Comparison of ENCODE assay signal across 8 cellular contexts in genomic region chr2:87515226-87515625, GRCh38.
DNase-seq lines count a peak whose midpoint lies in the region; ATAC-seq and TF ChIP-seq lines count a peak whose summit lies in the region.
"Not testable (repeated sequence)": the region's sequence is repeated elsewhere in the genome, so short reads cannot be mapped to it uniquely, and the experiment has no call there.

No MANE protein-coding gene starts in this region.

- DNase-seq in CD8-positive, alpha-beta T cell; activated CD8-positive, alpha-beta T cell treated with anti-CD3 and anti-CD28 coated beads for 36 hours; chondrocyte (ENCODE audit: low spot score); natural killer cell treated with Interleukin-12 subunit alpha and Interleukin-12 subunit beta and Interleukin-15 and Interleukin-18, amount 100 ng/mL, for 72 hours (ENCODE audit: low spot score): not testable (repeated sequence)
- peak in 17 of 34 experiments; percentile 9 to 67 (median 21) for DNase-seq in T-cell
- peak; percentile 38 for DNase-seq in activated naive CD4-positive, alpha-beta T cell treated with anti-CD3 and anti-CD28 coated beads, Interleukin-2, amount 10 ng/mL, durations not matched to agents 7 days and 5 days

- H3K9me3 Mint-ChIP-seq in CD8-positive, alpha-beta T cell; IgD-negative memory B cell; T-cell; activated CD8-positive, alpha-beta T cell treated with anti-CD3 and anti-CD28 coated beads for 36 hours; activated naive CD4-positive, alpha-beta T cell treated with anti-CD3 and anti-CD28 coated beads, Interleukin-2, amount 10 ng/mL, durations not matched to agents 7 days and 5 days; chondrocyte (ENCODE audit: low read depth); natural killer cell treated with Interleukin-12 subunit alpha and Interleukin-12 subunit beta and Interleukin-15 and Interleukin-18, amount 100 ng/mL, for 72 hours; stimulated activated naive CD8-positive, alpha-beta T cell treated with anti-CD3 and anti-CD28 coated beads, Interleukin-15, Interleukin-2, amounts not matched to agents 100 ng/mL and 50 ng/mL, for 24 hours: not testable (repeated sequence)

- POLR2A ChIA-PET in CD8-positive, alpha-beta T cell (lab: Charles Lee); T-cell (lab: Charles Lee); activated CD8-positive, alpha-beta T cell treated with anti-CD3 and anti-CD28 coated beads for 36 hours (lab: Charles Lee): not testable (repeated sequence)

- peak overlapping the region; percentile 38 for H3K4me3 Mint-ChIP-seq in CD8-positive, alpha-beta T cell
- peak overlapping the region; percentile 27 to 93 (median 88) for H3K4me3 Mint-ChIP-seq in IgD-negative memory B cell
- H3K4me3 Mint-ChIP-seq in T-cell: peak overlapping the region in 1 of 3 donors; percentile 69
- not testable (repeated sequence) for H3K4me3 Mint-ChIP-seq in activated CD8-positive, alpha-beta T cell treated with anti-CD3 and anti-CD28 coated beads for 36 hours; chondrocyte (ENCODE audit: unreplicated experiment)
- peak overlapping the region; percentile 37 for H3K4me3 Mint-ChIP-seq in activated naive CD4-positive, alpha-beta T cell treated with anti-CD3 and anti-CD28 coated beads, Interleukin-2, amount 10 ng/mL, durations not matched to agents 7 days and 5 days
- peak overlapping the region; percentile 82 for H3K4me3 Mint-ChIP-seq in natural killer cell treated with Interleukin-12 subunit alpha and Interleukin-12 subunit beta and Interleukin-15 and Interleukin-18, amount 100 ng/mL, for 72 hours
- H3K4me3 Mint-ChIP-seq in stimulated activated naive CD8-positive, alpha-beta T cell treated with anti-CD3 and anti-CD28 coated beads, Interleukin-15, Interleukin-2, amounts not matched to agents 100 ng/mL and 50 ng/mL, for 24 hours: peak overlapping the region; percentile 67

- not testable (repeated sequence) for H3K9me3 ChIP-seq in CD8-positive, alpha-beta T cell (ENCODE audit: low read length)

- TF ChIP-seq CTCF in CD8-positive, alpha-beta T cell (IDR thresholded peaks at IDR 0.05); activated CD8-positive, alpha-beta T cell treated with anti-CD3 and anti-CD28 coated beads for 36 hours (IDR thresholded peaks at IDR 0.05); chondrocyte (IDR thresholded peaks at IDR 0.05): not testable (repeated sequence)

- H3K4me3 ChIP-seq in CD8-positive, alpha-beta T cell (ENCODE audit: low read depth, low read length): not testable (repeated sequence)

- H3K4me1 ChIP-seq in CD8-positive, alpha-beta T cell (ENCODE audit: insufficient read depth, low read length): not testable (repeated sequence)

- CTCF ChIA-PET in CD8-positive, alpha-beta T cell (lab: Charles Lee); T-cell (lab: Charles Lee); activated CD8-positive, alpha-beta T cell treated with anti-CD3 and anti-CD28 coated beads for 36 hours (lab: Charles Lee); activated naive CD4-positive, alpha-beta T cell treated with anti-CD3 and anti-CD28 coated beads, Interleukin-2, amount 10 ng/mL, durations not matched to agents 7 days and 5 days (lab: Charles Lee): not testable (repeated sequence)

- H3K27ac Mint-ChIP-seq in CD8-positive, alpha-beta T cell: peak overlapping the region; percentile 89
- peak overlapping the region; percentile 91 to 99 (median 97) for H3K27ac Mint-ChIP-seq in IgD-negative memory B cell
- peak overlapping the region; percentile 86 to 99 for H3K27ac Mint-ChIP-seq in T-cell
- H3K27ac Mint-ChIP-seq in activated CD8-positive, alpha-beta T cell treated with anti-CD3 and anti-CD28 coated beads for 36 hours: peak overlapping the region; percentile 91
- peak overlapping the region; percentile 95 for H3K27ac Mint-ChIP-seq in activated naive CD4-positive, alpha-beta T cell treated with anti-CD3 and anti-CD28 coated beads, Interleukin-2, amount 10 ng/mL, durations not matched to agents 7 days and 5 days
- peak overlapping the region; percentile 45 for H3K27ac Mint-ChIP-seq in chondrocyte (ENCODE audit: unreplicated experiment)
- H3K27ac Mint-ChIP-seq in natural killer cell treated with Interleukin-12 subunit alpha and Interleukin-12 subunit beta and Interleukin-15 and Interleukin-18, amount 100 ng/mL, for 72 hours: peak overlapping the region; percentile 83 to 89
- H3K27ac Mint-ChIP-seq in stimulated activated naive CD8-positive, alpha-beta T cell treated with anti-CD3 and anti-CD28 coated beads, Interleukin-15, Interleukin-2, amounts not matched to agents 100 ng/mL and 50 ng/mL, for 24 hours: peak overlapping the region; percentile 96

- not testable (repeated sequence) for H3K27ac ChIP-seq in CD8-positive, alpha-beta T cell (ENCODE audit: low read depth, low read length)

- peaks cover 18% of the 10 kb centered on the region for H3K4me1 Mint-ChIP-seq in CD8-positive, alpha-beta T cell (ENCODE audit: low read depth)
- H3K4me1 Mint-ChIP-seq in IgD-negative memory B cell: peaks cover 14 to 20% (median 17%) of the 10 kb centered on the region in 3 donors
- peaks cover 3 to 42% (median 19%) of the 10 kb centered on the region in 3 donors for H3K4me1 Mint-ChIP-seq in T-cell
- H3K4me1 Mint-ChIP-seq in activated CD8-positive, alpha-beta T cell treated with anti-CD3 and anti-CD28 coated beads for 36 hours (ENCODE audit: low read depth): peaks cover 23% of the 10 kb centered on the region
- peaks cover 26% of the 10 kb centered on the region for H3K4me1 Mint-ChIP-seq in activated naive CD4-positive, alpha-beta T cell treated with anti-CD3 and anti-CD28 coated beads, Interleukin-2, amount 10 ng/mL, durations not matched to agents 7 days and 5 days
- peaks cover 25% of the 10 kb centered on the region for H3K4me1 Mint-ChIP-seq in chondrocyte (ENCODE audit: low read depth)
- H3K4me1 Mint-ChIP-seq in natural killer cell treated with Interleukin-12 subunit alpha and Interleukin-12 subunit beta and Interleukin-15 and Interleukin-18, amount 100 ng/mL, for 72 hours (ENCODE audit: low read depth in 2 of 2): peaks cover 10 to 18% of the 10 kb centered on the region in 2 donors
- peaks cover 55% of the 10 kb centered on the region for H3K4me1 Mint-ChIP-seq in stimulated activated naive CD8-positive, alpha-beta T cell treated with anti-CD3 and anti-CD28 coated beads, Interleukin-15, Interleukin-2, amounts not matched to agents 100 ng/mL and 50 ng/mL, for 24 hours (ENCODE audit: low read depth)

- not testable (repeated sequence) for H3K36me3 ChIP-seq in CD8-positive, alpha-beta T cell (ENCODE audit: insufficient read depth, low read length)

- H3K27me3 ChIP-seq in CD8-positive, alpha-beta T cell (ENCODE audit: insufficient read depth, low read length): not testable (repeated sequence)

- not testable (repeated sequence) for H3K36me3 Mint-ChIP-seq in CD8-positive, alpha-beta T cell; IgD-negative memory B cell; T-cell; activated naive CD4-positive, alpha-beta T cell treated with anti-CD3 and anti-CD28 coated beads, Interleukin-2, amount 10 ng/mL, durations not matched to agents 7 days and 5 days; chondrocyte (ENCODE audit: low read depth); natural killer cell treated with Interleukin-12 subunit alpha and Interleukin-12 subunit beta and Interleukin-15 and Interleukin-18, amount 100 ng/mL, for 72 hours
- peaks cover 12% of the 10 kb centered on the region for H3K36me3 Mint-ChIP-seq in activated CD8-positive, alpha-beta T cell treated with anti-CD3 and anti-CD28 coated beads for 36 hours (ENCODE audit: low read depth)
- peaks cover 17% of the 10 kb centered on the region for H3K36me3 Mint-ChIP-seq in stimulated activated naive CD8-positive, alpha-beta T cell treated with anti-CD3 and anti-CD28 coated beads, Interleukin-15, Interleukin-2, amounts not matched to agents 100 ng/mL and 50 ng/mL, for 24 hours (ENCODE audit: low read depth)

- intact Hi-C loops in CD8-positive, alpha-beta T cell (cut with DNase I, micrococcal nuclease); activated CD8-positive, alpha-beta T cell treated with anti-CD3 and anti-CD28 coated beads for 36 hours (cut with micrococcal nuclease): not testable (repeated sequence)

- ATAC-seq in CD8-positive, alpha-beta T cell: peak; percentile 23
- peak; percentile 59 to 75 (median 70) for ATAC-seq in T-cell (replicated peaks in 1 of 4)
- ATAC-seq in activated CD8-positive, alpha-beta T cell treated with anti-CD3 and anti-CD28 coated beads for 36 hours; natural killer cell treated with Interleukin-12 subunit alpha and Interleukin-12 subunit beta and Interleukin-15 and Interleukin-18, amount 100 ng/mL, for 72 hours: not testable (repeated sequence)

- not testable (repeated sequence) for H3K27me3 Mint-ChIP-seq in CD8-positive, alpha-beta T cell (ENCODE audit: low read depth); IgD-negative memory B cell; T-cell; activated CD8-positive, alpha-beta T cell treated with anti-CD3 and anti-CD28 coated beads for 36 hours; activated naive CD4-positive, alpha-beta T cell treated with anti-CD3 and anti-CD28 coated beads, Interleukin-2, amount 10 ng/mL, durations not matched to agents 7 days and 5 days; chondrocyte (ENCODE audit: low read depth); natural killer cell treated with Interleukin-12 subunit alpha and Interleukin-12 subunit beta and Interleukin-15 and Interleukin-18, amount 100 ng/mL, for 72 hours; stimulated activated naive CD8-positive, alpha-beta T cell treated with anti-CD3 and anti-CD28 coated beads, Interleukin-15, Interleukin-2, amounts not matched to agents 100 ng/mL and 50 ng/mL, for 24 hours

Comparison
In these comparisons a context has a peak if more than half of its experiments do, and no peak if none do; other contexts are left out.
1. H3K27ac Mint-ChIP-seq: peak in every context shown above with its lines; median percentile 97 in IgD-negative memory B cell; 96 in stimulated activated naive CD8-positive, alpha-beta T cell treated with anti-CD3 and anti-CD28 coated beads, Interleukin-15, Interleukin-2, amounts not matched to agents 100 ng/mL and 50 ng/mL, for 24 hours; 95 in activated naive CD4-positive, alpha-beta T cell treated with anti-CD3 and anti-CD28 coated beads, Interleukin-2, amount 10 ng/mL, durations not matched to agents 7 days and 5 days; 92 in T-cell; 91 in activated CD8-positive, alpha-beta T cell treated with anti-CD3 and anti-CD28 coated beads for 36 hours; 89 in CD8-positive, alpha-beta T cell; 86 in natural killer cell treated with Interleukin-12 subunit alpha and Interleukin-12 subunit beta and Interleukin-15 and Interleukin-18, amount 100 ng/mL, for 72 hours; 45 in chondrocyte.